1 cellular context compared by ENCODE assay signal in the genomic region with DNA sequence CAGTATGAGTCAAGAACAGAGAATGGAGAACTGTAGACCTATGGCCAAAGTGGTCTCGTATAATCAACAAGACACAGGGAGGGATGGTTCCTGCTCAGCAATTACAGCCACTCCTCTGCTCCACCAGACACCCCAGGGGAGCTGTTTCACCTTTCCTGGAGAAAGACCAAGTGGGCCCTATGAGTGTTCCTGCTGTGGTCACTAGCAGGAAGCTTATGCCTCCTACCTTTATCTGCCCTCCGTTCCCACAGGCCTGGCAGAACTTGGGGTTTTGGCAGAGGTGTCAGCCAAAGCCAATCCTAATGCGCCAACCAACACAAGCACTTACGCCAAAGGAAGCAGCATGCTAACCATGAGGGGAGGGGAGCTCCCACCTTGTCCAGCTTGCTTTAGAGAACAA.
TF ChIP-seq lines count a peak whose summit lies in the region.

No MANE protein-coding gene starts in this region.

TF ChIP-seq in H1, 55 proteins besides CTCF, POLR2A, EP300 and RAD21:
- no peak for TF ChIP-seq SP4 (IDR thresholded peaks at IDR 0.05; ENCODE audit: low read length)
- no peak for TF ChIP-seq SP2 (IDR thresholded peaks at IDR 0.05; ENCODE audit: low read length)
- TF ChIP-seq RNF2 (IDR thresholded peaks at IDR 0.05; ENCODE audit: borderline replicate concordance, low read depth, low read length, missing control alignments, poor library complexity, severe bottlenecking): no peak
- no peak for TF ChIP-seq CREB1 (IDR thresholded peaks at IDR 0.05)
- TF ChIP-seq POLR2AphosphoS5 (IDR thresholded peaks at IDR 0.05; ENCODE audit: low read depth, low read length): no peak
- TF ChIP-seq CHD7 (IDR thresholded peaks at IDR 0.05; ENCODE audit: insufficient replicate concordance, low read length): no peak
- no peak for TF ChIP-seq CHD2 (IDR thresholded peaks at IDR 0.05; ENCODE audit: low read length)
- TF ChIP-seq FOSL1 (IDR thresholded peaks at IDR 0.05; ENCODE audit: insufficient read depth, low read depth, low read length): no peak
- no peak for TF ChIP-seq SRF (IDR thresholded peaks at IDR 0.05; ENCODE audit: low read depth, low read length)
- TF ChIP-seq RXRA (IDR thresholded peaks at IDR 0.05; ENCODE audit: insufficient read depth, low read depth, low read length): no peak
- TF ChIP-seq NRF1 (IDR thresholded peaks at IDR 0.05; ENCODE audit: low read depth, low read length): no peak
